31 cellular contexts compared by ENCODE assay signal in genomic region chr1:23035823-23036452, GRCh38. TPM values are rescaled to one million over a fixed set of nuclear protein-coding genes. Genes with fewer than 3 reads are reported as not detected.
DNase-seq lines count a peak whose midpoint lies in the region; ATAC-seq and TF ChIP-seq lines count a peak whose summit lies in the region.
"Had no signal": no experiment of that assay in that cellular context is flagged by ENCODE, and none has a peak within 500 bp of the region (broad histone marks: within the 10 kb centered on the region; RNA-seq: fewer than 3 reads in every experiment).

No MANE protein-coding gene starts in this region.

- peaks cover 2% of the 10 kb centered on the region for H3K36me3 Mint-ChIP-seq in chondrocyte (ENCODE audit: low read depth)
- H3K36me3 Mint-ChIP-seq in neural progenitor cell = peaks cover 35% of the 10 kb centered on the region

- H3K9ac ChIP-seq in neural progenitor cell = no peak overlapping the region
- H3K9ac ChIP-seq: KMS-11 had no signal

- H3K27ac ChIP-seq in HEK293 (ENCODE audit: extremely low read depth, low read depth, low read length) (no peak overlapping the region), neural progenitor cell (peak overlapping the region; percentile 16)
- H3K27ac ChIP-seq: ascending aorta, esophagus muscularis mucosa, KMS-11, thyroid gland had no signal

- no peaks in the 10 kb centered on the region for H3K27me3 ChIP-seq in neural progenitor cell
- H3K27me3 ChIP-seq: ascending aorta, esophagus muscularis mucosa, thyroid gland had no signal

- peaks cover 60% of the 10 kb centered on the region for H3K4me1 Mint-ChIP-seq in chondrocyte (ENCODE audit: low read depth)
- H3K4me1 Mint-ChIP-seq in neural progenitor cell = peaks cover 14% of the 10 kb centered on the region

- no peak overlapping the region for H2AFZ ChIP-seq in neural progenitor cell (replicated peaks)

- CTCF ChIA-PET in HEK293 (lab: Yijun Ruan, JAX) = interaction anchor here (0.6 to 1.3 kb wide), 2 partner anchors 12 to 40 kb away, joined by 3 read pairs; no protein-coding TSS in a partner anchor

- H3K36me3 ChIP-seq in HEK293 (ENCODE audit: control insufficient read depth in 2 of 2, insufficient read depth in 1 of 2, low read length in 2 of 2) (no peaks in the 10 kb centered on the region; a peak in 1 of 3 replicates), neural progenitor cell (peaks cover 8% of the 10 kb centered on the region)
- H3K36me3 ChIP-seq: ascending aorta, thyroid gland had no signal

- peaks cover 100% of the 10 kb centered on the region for H4K20me1 ChIP-seq in neural progenitor cell (ENCODE audit: low read depth)

- peaks cover 100% of the 10 kb centered on the region for H3K79me2 ChIP-seq in neural progenitor cell (ENCODE audit: low read depth)

- peak overlapping the region; percentile 49 for H3K4me2 ChIP-seq in neural progenitor cell
- H3K4me2 ChIP-seq: KMS-11 had no signal

- H3K9me3 Mint-ChIP-seq in chondrocyte (ENCODE audit: low read depth) = no peaks in the 10 kb centered on the region
- no peaks in the 10 kb centered on the region for H3K9me3 Mint-ChIP-seq in neural progenitor cell
- H3K9me3 Mint-ChIP-seq: activated T-cell treated with anti-CD3 and anti-CD28 coated beads, Interleukin-2, amount 50 U/mL, for 24 hours; CD4-positive, alpha-beta memory T cell; effector memory CD8-positive, alpha-beta T cell had no signal

- no peaks in the 10 kb centered on the region for H3K9me3 ChIP-seq in HEK293 (ENCODE audit: control insufficient read depth, insufficient read depth, low read depth, low read length)
- no peaks in the 10 kb centered on the region for H3K9me3 ChIP-seq in neural progenitor cell (ENCODE audit: low read depth)
- H3K9me3 ChIP-seq: ascending aorta, esophagus muscularis mucosa, thyroid gland had no signal

- POLR2A ChIA-PET in HEK293 (lab: Yijun Ruan, JAX) = no interaction called here

- H3K4me1 ChIP-seq in HEK293 (ENCODE audit: control insufficient read depth, insufficient read depth, low read length) (peaks cover 17% of the 10 kb centered on the region), neural progenitor cell (peaks cover 43% of the 10 kb centered on the region)
- H3K4me1 ChIP-seq: ascending aorta had no signal

- peak overlapping the region; percentile 62 for H3K27ac Mint-ChIP-seq in chondrocyte (ENCODE audit: unreplicated experiment)
- no peak overlapping the region for H3K27ac Mint-ChIP-seq in neural progenitor cell
- H3K27ac Mint-ChIP-seq: activated CD8-positive, alpha-beta T cell treated with anti-CD3 and anti-CD28 coated beads, Interleukin-2, amount 10 ng/mL, durations not matched to agents 7 days and 5 days; activated T-cell treated with anti-CD3 and anti-CD28 coated beads, Interleukin-2, amount 50 U/mL, for 24 hours had no signal

- H3K4me3 ChIP-seq in HEK293 (ENCODE audit: low read depth, low read length) (no peak overlapping the region), neural progenitor cell (no peak overlapping the region)
- H3K4me3 ChIP-seq: ascending aorta, esophagus muscularis mucosa, thyroid gland had no signal

- no peak for ATAC-seq in HG02588 (IDR thresholded peaks at IDR 0.05; ENCODE audit: unreplicated experiment)
- ATAC-seq: activated CD8-positive, alpha-beta T cell treated with anti-CD3 and anti-CD28 coated beads, Interleukin-2, amount 10 ng/mL, durations not matched to agents 7 days and 5 days; effector memory CD8-positive, alpha-beta T cell; HCT116; stimulated activated naive CD8-positive, alpha-beta T cell treated with anti-CD3 and anti-CD28 coated beads, Interleukin-15, Interleukin-2, amounts not matched to agents 100 U/mL and 50 U/mL, for 24 hours had no signal

- TF ChIP-seq CTCF in HEK293 (tag by site-specific recombination; IDR thresholded peaks at IDR 0.05) = no peak
- TF ChIP-seq CTCF in chondrocyte (IDR thresholded peaks at IDR 0.05) = no peak
- no peak for TF ChIP-seq CTCF in neural progenitor cell (IDR thresholded peaks at IDR 0.05)

- H3F3A ChIP-seq in neural progenitor cell (ENCODE audit: low read depth) = peaks cover 25% of the 10 kb centered on the region

- H3K27me3 Mint-ChIP-seq in chondrocyte (ENCODE audit: low read depth) (no peaks in the 10 kb centered on the region), neural progenitor cell (ENCODE audit: insufficient read depth, low read depth) (no peaks in the 10 kb centered on the region)
- H3K27me3 Mint-ChIP-seq: activated T-cell treated with anti-CD3 and anti-CD28 coated beads, Interleukin-2, amount 50 U/mL, for 24 hours; CD4-positive, alpha-beta memory T cell; effector memory CD8-positive, alpha-beta T cell had no signal

- DNase-seq in NCI-H460 (ENCODE audit: extremely low read depth, low read depth) = peak; percentile 13
- DNase-seq in chondrocyte (ENCODE audit: low spot score) = no peak
- DNase-seq in neural progenitor cell (ENCODE audit: low spot score) = peak; percentile 69
- no peak for DNase-seq in activated T-cell treated with anti-CD3 and anti-CD28 coated beads for 4 hours
- no peak for DNase-seq in activated gamma-delta T cell (lab: John Stamatoyannopoulos, UW)
- DNase-seq: activated CD8-positive, alpha-beta T cell treated with anti-CD3 and anti-CD28 coated beads, Interleukin-2, amount 10 ng/mL, durations not matched to agents 7 days and 5 days; activated naive CD4-positive, alpha-beta T cell treated with Interleukin-2 at 50 U/mL for 16 hours; activated T-cell treated with anti-CD3 and anti-CD28 coated beads, Interleukin-2, amount 50 U/mL, for 24 hours; CD4-positive, alpha-beta memory T cell; DMS153; effector memory CD8-positive, alpha-beta T cell; GDM1; hippocampal formation; kidney glomerular epithelial cell; NCI-H2029; NCI-H510A treated with DMSO at 0.1 percent for 48 hours; stimulated activated CD4-positive, alpha-beta T cell treated with anti-CD3 and anti-CD28 coated beads, Interleukin-12 subunit alpha, Interleukin-12 subunit beta, amount 100 ng/mL, for 4 hours; stimulated activated CD4-positive, alpha-beta T cell treated with anti-CD3 and anti-CD28 coated beads, Interleukin-4, amount 100 ng/mL, for 4 hours; stimulated activated naive CD8-positive, alpha-beta T cell treated with anti-CD3 and anti-CD28 coated beads, Interleukin-15, Interleukin-2, amounts not matched to agents 100 U/mL and 50 U/mL, for 24 hours; T-helper 9 cell; thyroid gland had no signal

- no peak overlapping the region for H3K4me3 Mint-ChIP-seq in chondrocyte (ENCODE audit: unreplicated experiment)
- H3K4me3 Mint-ChIP-seq in neural progenitor cell = no peak overlapping the region
- H3K4me3 Mint-ChIP-seq: activated CD8-positive, alpha-beta T cell treated with anti-CD3 and anti-CD28 coated beads, Interleukin-2, amount 10 ng/mL, durations not matched to agents 7 days and 5 days; activated T-cell treated with anti-CD3 and anti-CD28 coated beads, Interleukin-2, amount 50 U/mL, for 24 hours; CD4-positive, alpha-beta memory T cell; effector memory CD8-positive, alpha-beta T cell had no signal

TF ChIP-seq in HEK293, 187 proteins besides CTCF, POLR2A, EP300 and RAD21 (continues in another document):
- TF ChIP-seq ZNF707 (tag by site-specific recombination; IDR thresholded peaks at IDR 0.05) = no peak
- no peak for TF ChIP-seq ZNF175 (tag by site-specific recombination; IDR thresholded peaks at IDR 0.05)
- TF ChIP-seq ZNF561 (tag by site-specific recombination; IDR thresholded peaks at IDR 0.05; ENCODE audit: borderline replicate concordance) = peak; percentile 34; the same call in 1 of the 2 replicates
- no peak for TF ChIP-seq ZNF747 (tag by site-specific recombination; IDR thresholded peaks at IDR 0.05)
- TF ChIP-seq ZNF121 (tag by site-specific recombination; IDR thresholded peaks at IDR 0.05) = no peak
- TF ChIP-seq ZBTB48 (tag by site-specific recombination; IDR thresholded peaks at IDR 0.05) = no peak
- TF ChIP-seq ZNF366 (tag by site-specific recombination; conservative IDR thresholded peaks at IDR 0.05) = 0 out of 2 replicates have a peak, but pooled peaks have one; percentile 18
- TF ChIP-seq ZNF404 (tag by site-specific recombination; IDR thresholded peaks at IDR 0.05) = no peak
- no peak for TF ChIP-seq ZSCAN16 (tag by site-specific recombination; IDR thresholded peaks at IDR 0.05)
- no peak for TF ChIP-seq ZNF768 (tag by site-specific recombination; IDR thresholded peaks at IDR 0.05)
- TF ChIP-seq KLF7 (tag by site-specific recombination; IDR thresholded peaks at IDR 0.05; ENCODE audit: borderline replicate concordance) = no peak
- TF ChIP-seq ZNF580 (tag by site-specific recombination; IDR thresholded peaks at IDR 0.05) = 0 out of 2 replicates have a peak, but pooled peaks have one; percentile 30
- TF ChIP-seq ZNF48 (tag by site-specific recombination; IDR thresholded peaks at IDR 0.05) = no peak
- no peak for TF ChIP-seq KLF1 (tag by site-specific recombination; IDR thresholded peaks at IDR 0.05)
- TF ChIP-seq ZNF621 (tag by site-specific recombination; IDR thresholded peaks at IDR 0.05) = no peak
- no peak for TF ChIP-seq ZNF654 (tag by site-specific recombination; IDR thresholded peaks at IDR 0.05; ENCODE audit: low read depth)
- no peak for TF ChIP-seq ZNF777 (tag by site-specific recombination; IDR thresholded peaks at IDR 0.05; ENCODE audit: borderline replicate concordance)
- no peak for TF ChIP-seq GLI4 (tag by site-specific recombination; IDR thresholded peaks at IDR 0.05)
- TF ChIP-seq ZNF169 (tag by site-specific recombination; IDR thresholded peaks at IDR 0.05) = no peak

RNA-seq across cellular contexts. Expression of gene KDM1A, which starts 16.7 kb away (rescaled TPM):
- total RNA-seq in NCI-H460 (2014; rRNA removed; shearing (Covaris generic)) = 81.3 and 87.2 TPM in 2 replicates
- 86.3 and 97.7 TPM in 2 replicates for polyA plus RNA-seq in NCI-H460 (2014; cell fraction: nucleus; rRNA removed)
- total RNA-seq in chondrocyte (88.1 to 105 TPM (median 89.9 TPM) in 3 replicates), neural progenitor cell (ENCODE audit: low replicate concordance) (329 and 332 TPM in 2 replicates)

RNA-seq across cellular contexts. Expression of gene TEX46, which starts 20.3 kb away (rescaled TPM):
- total RNA-seq in NCI-H460 (2014; rRNA removed; shearing (Covaris generic)) = not detected in 2 replicates
- not detected in 2 replicates for polyA plus RNA-seq in NCI-H460 (2014; cell fraction: nucleus; rRNA removed)
- total RNA-seq in chondrocyte = not detected in 3 replicates
- total RNA-seq in neural progenitor cell (ENCODE audit: low replicate concordance) = not detected in 2 replicates
- total RNA-seq: activated CD8-positive, alpha-beta T cell treated with anti-CD3 and anti-CD28 coated beads, Interleukin-2, amount 10 ng/mL, durations not matched to agents 7 days and 5 days; ascending aorta; esophagus muscularis mucosa; frontal cortex; HT-29; lung microvascular endothelial cell; omental fat pad; thyroid gland had no signal
- polyA plus RNA-seq: CD4-positive, alpha-beta memory T cell had no signal

Comparison
In these comparisons a context has a peak if more than half of its experiments do, and no peak if none do; other contexts are left out.
1. DNase-seq: peak in NCI-H460 (single experiment) and neural progenitor cell (single experiment); none in chondrocyte (single experiment), activated T-cell treated with anti-CD3 and anti-CD28 coated beads for 4 hours (single experiment) and activated gamma-delta T cell (single experiment).